In the genomic region with DNA sequence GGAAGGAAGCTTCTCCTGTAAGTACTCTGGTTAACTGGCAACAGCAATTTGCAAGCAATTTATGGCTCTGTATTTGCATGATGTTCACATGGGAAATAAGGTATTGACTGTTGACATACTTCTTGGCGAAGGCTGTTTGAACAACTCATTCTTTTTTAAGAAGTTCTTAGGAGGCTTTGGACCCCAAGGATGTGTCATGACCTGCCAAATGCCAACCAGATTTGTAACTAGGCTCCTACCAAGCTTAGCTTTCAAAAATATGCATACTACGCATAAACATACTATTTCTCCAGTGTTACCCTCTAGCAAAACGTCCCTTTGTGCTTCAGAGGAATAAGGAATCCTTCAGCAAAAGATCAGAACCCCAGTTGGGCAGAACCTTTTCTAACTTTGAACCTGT, we compare ENCODE assay signal across 1 cellular context.
TF ChIP-seq lines count a peak whose summit lies in the region.

No MANE protein-coding gene starts in this region.

TF ChIP-seq in HEK293T, 16 proteins besides CTCF, POLR2A, EP300 and RAD21:
- TF ChIP-seq CTBP1 (IDR thresholded peaks at IDR 0.05; ENCODE audit: borderline replicate concordance), result no peak
- TF ChIP-seq LEF1 (IDR thresholded peaks at IDR 0.05; ENCODE audit: borderline replicate concordance), result no peak
- no peak for TF ChIP-seq FOXK2 (IDR thresholded peaks at IDR 0.05)
- TF ChIP-seq HDGF (IDR thresholded peaks at IDR 0.05; ENCODE audit: borderline replicate concordance), result no peak
- TF ChIP-seq NFRKB (IDR thresholded peaks at IDR 0.05), result no peak
- no peak for TF ChIP-seq BHLHE40 (IDR thresholded peaks at IDR 0.05; ENCODE audit: borderline replicate concordance)
- no peak for TF ChIP-seq FOXA1 (IDR thresholded peaks at IDR 0.05)
- TF ChIP-seq ARNT (IDR thresholded peaks at IDR 0.05), result no peak
- TF ChIP-seq L3MBTL2 (conservative IDR thresholded peaks at IDR 0.05), result no peak
- no peak for TF ChIP-seq SUZ12 (IDR thresholded peaks at IDR 0.05)
- TF ChIP-seq FOXM1 (IDR thresholded peaks at IDR 0.05; ENCODE audit: borderline replicate concordance), result no peak
- no peak for TF ChIP-seq SP1 (IDR thresholded peaks at IDR 0.05)
- TF ChIP-seq TARDBP (IDR thresholded peaks at IDR 0.05), result no peak
- no peak for TF ChIP-seq ZNF384 (IDR thresholded peaks at IDR 0.05)
